8 cellular contexts compared by ENCODE assay signal in the genomic region with DNA sequence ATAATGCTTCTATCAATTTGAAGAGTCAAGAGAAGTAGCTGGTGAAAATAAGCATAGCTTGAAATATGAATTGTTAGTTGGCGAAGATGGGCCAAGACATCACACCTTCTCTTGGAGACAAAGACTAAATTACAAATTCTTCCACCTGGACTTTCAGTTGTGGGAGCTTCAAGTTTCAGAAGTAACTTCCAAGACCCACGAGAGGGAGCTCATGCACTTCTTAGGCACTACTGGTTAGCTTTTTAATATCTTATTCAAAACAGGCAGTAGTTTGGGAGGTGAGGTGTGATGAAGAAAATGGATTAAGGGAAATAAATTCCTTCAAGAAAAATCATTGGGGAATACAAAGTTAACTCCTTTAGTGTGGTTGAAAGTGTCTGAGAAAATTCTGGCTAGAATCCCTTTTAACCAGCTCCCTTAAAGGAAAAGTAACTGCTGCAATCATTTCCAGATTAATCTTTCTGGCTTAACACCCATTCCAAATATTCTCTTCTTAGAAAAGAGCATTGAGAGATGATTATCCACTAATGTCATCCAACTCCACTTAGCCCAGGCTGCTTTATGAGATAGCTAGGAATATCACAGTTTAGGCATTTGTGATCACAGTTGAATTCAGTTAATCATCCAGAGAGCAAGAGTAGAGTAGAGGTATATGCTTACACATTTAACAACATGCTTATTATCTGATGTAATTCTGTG.
DNase-seq lines count a peak whose midpoint lies in the region; ATAC-seq lines count a peak whose summit lies in the region.

No MANE protein-coding gene starts in this region.

- DNase-seq in ELF-1 (ENCODE audit: low read depth, low spot score) (peak; percentile 6), M059J (ENCODE audit: low read depth) (peak; percentile 80), SW480 (ENCODE audit: low spot score) (peak; percentile 59), head of caudate nucleus (peak in 29 of 42 donors; percentile 5 to 66 (median 32)), stromal cell of bone marrow (ENCODE audit: low read depth) (peak; percentile 49)
- DNase-seq in activated CD4-positive, CD25-positive, alpha-beta regulatory T cell treated with anti-CD3 and anti-CD28 coated beads, Interleukin-2, amount 50 U/mL, for 72 hours: no peak
- DNase-seq in stimulated activated CD4-positive, alpha-beta T cell treated with anti-CD3 and anti-CD28 coated beads, Interleukin-2, amount 100 ng/mL, for 48 hours: no peak

- intact Hi-C loops in head of caudate nucleus (cut with DNase I): loop anchor here (5.0 kb wide), 1 partner anchor 145 kb away; no protein-coding TSS in a partner anchor

- ATAC-seq in HG02571 (IDR thresholded peaks at IDR 0.05; ENCODE audit: unreplicated experiment): no peak

Comparison
In these comparisons a context has a peak if more than half of its experiments do, and no peak if none do; other contexts are left out.
1. DNase-seq: peak in ELF-1 (single experiment), M059J (single experiment), SW480 (single experiment), head of caudate nucleus (29 of 42) and stromal cell of bone marrow (single experiment); none in activated CD4-positive, CD25-positive, alpha-beta regulatory T cell treated with anti-CD3 and anti-CD28 coated beads, Interleukin-2, amount 50 U/mL, for 72 hours (single experiment) and stimulated activated CD4-positive, alpha-beta T cell treated with anti-CD3 and anti-CD28 coated beads, Interleukin-2, amount 100 ng/mL, for 48 hours (0 of 2).